8 cellular contexts compared by ENCODE assay signal in the genomic region with DNA sequence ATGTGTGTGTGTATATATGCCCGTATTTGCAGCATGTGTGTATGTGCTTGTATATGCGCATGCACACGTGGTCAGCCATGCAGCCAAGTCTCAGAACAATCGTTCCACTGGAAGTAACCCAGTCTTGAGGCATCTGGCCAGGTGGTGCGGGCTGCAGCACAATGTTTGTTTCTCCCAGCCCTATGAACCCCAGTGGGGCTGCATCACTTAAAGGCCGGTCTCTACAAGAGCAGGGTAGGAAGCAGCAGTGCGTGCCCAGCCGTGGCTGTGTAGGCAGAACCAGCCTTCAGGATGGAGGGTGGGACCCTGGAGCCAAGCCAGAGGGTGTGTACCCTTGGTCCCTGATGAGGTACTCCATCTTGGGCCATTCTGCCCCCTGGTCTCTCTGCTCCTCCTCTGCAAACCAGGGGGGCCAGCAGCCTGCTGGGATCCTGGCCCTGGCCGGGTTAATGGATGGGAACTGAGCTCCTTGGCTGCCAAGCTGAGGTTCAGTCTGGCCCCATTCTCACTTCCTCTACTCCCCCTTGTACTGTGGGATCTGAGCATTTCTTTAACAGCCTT. TPM values are rescaled to one million over a fixed set of nuclear protein-coding genes. Genes with fewer than 3 reads are reported as not detected.
DNase-seq lines count a peak whose midpoint lies in the region; ATAC-seq and TF ChIP-seq lines count a peak whose summit lies in the region.

No MANE protein-coding gene starts in this region.

- peak overlapping the region; percentile 35 for H3K4me3 Mint-ChIP-seq in activated CD4-positive, alpha-beta T cell treated with anti-CD3 and anti-CD28 coated beads, Interleukin-2, amount 10 ng/mL, durations not matched to agents 7 days and 5 days
- peak overlapping the region; percentile 56 for H3K4me3 Mint-ChIP-seq in memory B cell

- no peak for DNase-seq in activated CD4-positive, alpha-beta T cell treated with anti-CD3 and anti-CD28 coated beads, Interleukin-2, amount 10 ng/mL, durations not matched to agents 7 days and 5 days
- DNase-seq in activated CD4-positive, alpha-beta T cell treated with anti-CD3 and anti-CD28 coated beads, Interleukin-2, amount 50 U/mL, for 4 hours, result no peak
- DNase-seq in adipocyte (ENCODE audit: low read depth), result no peak
- no peak for DNase-seq in memory B cell (ENCODE audit: low spot score in 2 of 2)
- DNase-seq in uterus, result peak; percentile 29 to 50
- DNase-seq in NCI-H2196 treated with DMSO at 0.1 percent for 48 hours (lab: John Stamatoyannopoulos, UW; ENCODE audit: unreplicated experiment), result no peak

- H3K27me3 Mint-ChIP-seq in activated CD4-positive, alpha-beta T cell treated with anti-CD3 and anti-CD28 coated beads, Interleukin-2, amount 10 ng/mL, durations not matched to agents 7 days and 5 days, result no peaks in the 10 kb centered on the region
- no peaks in the 10 kb centered on the region for H3K27me3 Mint-ChIP-seq in memory B cell

- peaks cover 48% of the 10 kb centered on the region for H3K36me3 Mint-ChIP-seq in activated CD4-positive, alpha-beta T cell treated with anti-CD3 and anti-CD28 coated beads, Interleukin-2, amount 10 ng/mL, durations not matched to agents 7 days and 5 days (ENCODE audit: low read depth)
- H3K36me3 Mint-ChIP-seq in memory B cell, result no peaks in the 10 kb centered on the region

- ATAC-seq in HG03175 (IDR thresholded peaks at IDR 0.05; ENCODE audit: unreplicated experiment) (peak; percentile 71), memory B cell (ENCODE audit: low read depth) (peak; percentile 64), GM21526 (IDR thresholded peaks at IDR 0.05; ENCODE audit: low FRiP score, unreplicated experiment) (no peak)

- H3K4me3 ChIP-seq in adipocyte (ENCODE audit: low read length) (peak overlapping the region; percentile 7), uterus (no peak overlapping the region)

- H3K4me1 ChIP-seq in adipocyte (ENCODE audit: control insufficient read depth, insufficient read depth, low read length), result peaks cover 52% of the 10 kb centered on the region
- H3K4me1 ChIP-seq in uterus, result peaks cover 12 to 30% of the 10 kb centered on the region in 2 donors

- H3K27ac Mint-ChIP-seq in activated CD4-positive, alpha-beta T cell treated with anti-CD3 and anti-CD28 coated beads, Interleukin-2, amount 10 ng/mL, durations not matched to agents 7 days and 5 days, result peak overlapping the region; percentile 80
- H3K27ac Mint-ChIP-seq in memory B cell, result peak overlapping the region; percentile 74

- peak overlapping the region; percentile 86 to 87 for H3K27ac ChIP-seq in uterus

- TF ChIP-seq CTCF in uterus (IDR thresholded peaks at IDR 0.05), result no peak

- CTCF ChIA-PET in activated CD4-positive, alpha-beta T cell treated with anti-CD3 and anti-CD28 coated beads, Interleukin-2, amount 10 ng/mL, durations not matched to agents 7 days and 5 days (lab: Charles Lee), result interaction anchor here (0.6 to 1.9 kb wide), 5 partner anchors 9 to 1820 kb away, joined by 3 to 6 read pairs (median 3); no protein-coding TSS in a partner anchor

- no peak for TF ChIP-seq POLR2A in uterus (IDR thresholded peaks at IDR 0.05)

- intact Hi-C loops in uterus (cut with DNase I; ENCODE audit: low total_unique reads), result loop anchor here (10.0 kb wide), 1 partner anchor 96 kb away; no protein-coding TSS in a partner anchor

- H3K36me3 ChIP-seq in adipocyte (ENCODE audit: control insufficient read depth, insufficient read depth, low read length, severe bottlenecking), result no peaks in the 10 kb centered on the region
- no peaks in the 10 kb centered on the region for H3K36me3 ChIP-seq in uterus

- no peaks in the 10 kb centered on the region for H3K9me3 Mint-ChIP-seq in activated CD4-positive, alpha-beta T cell treated with anti-CD3 and anti-CD28 coated beads, Interleukin-2, amount 10 ng/mL, durations not matched to agents 7 days and 5 days
- H3K9me3 Mint-ChIP-seq in memory B cell, result no peaks in the 10 kb centered on the region

- POLR2A ChIA-PET in activated CD4-positive, alpha-beta T cell treated with anti-CD3 and anti-CD28 coated beads, Interleukin-2, amount 10 ng/mL, durations not matched to agents 7 days and 5 days (lab: Charles Lee), result interaction anchor here (1.2 kb wide), 1 partner anchor 96 kb away, joined by 3 read pairs; no protein-coding TSS in a partner anchor

- H3K27me3 ChIP-seq in adipocyte (replicated peaks; ENCODE audit: control insufficient read depth, insufficient read depth, low read length) (no peaks in the 10 kb centered on the region), uterus (no peaks in the 10 kb centered on the region)

- H3K9ac ChIP-seq in adipocyte (ENCODE audit: low read length), result no peak overlapping the region

- peaks cover 97% of the 10 kb centered on the region for H3K4me1 Mint-ChIP-seq in activated CD4-positive, alpha-beta T cell treated with anti-CD3 and anti-CD28 coated beads, Interleukin-2, amount 10 ng/mL, durations not matched to agents 7 days and 5 days
- peaks cover 67% of the 10 kb centered on the region for H3K4me1 Mint-ChIP-seq in memory B cell

- no peaks in the 10 kb centered on the region for H3K9me3 ChIP-seq in adipocyte (ENCODE audit: control insufficient read depth, low read length)
- H3K9me3 ChIP-seq in uterus, result no peaks in the 10 kb centered on the region

RNA-seq across cellular contexts. Expression of gene KLF13, which starts 11.8 kb away (rescaled TPM):
- 100 to 1,000 TPM; 235 to 264 TPM for total RNA-seq in activated CD4-positive, alpha-beta T cell treated with anti-CD3 and anti-CD28 coated beads, Interleukin-2, amount 10 ng/mL, durations not matched to agents 7 days and 5 days
- total RNA-seq in uterus, result 10 to 100 TPM; 20.2 to 58.8 (median 25.7) TPM

Comparison
In these comparisons a context has a peak if more than half of its experiments do, and no peak if none do; other contexts are left out.
1. DNase-seq: peak in uterus (2 of 2); none in activated CD4-positive, alpha-beta T cell treated with anti-CD3 and anti-CD28 coated beads, Interleukin-2, amount 10 ng/mL, durations not matched to agents 7 days and 5 days (single experiment), activated CD4-positive, alpha-beta T cell treated with anti-CD3 and anti-CD28 coated beads, Interleukin-2, amount 50 U/mL, for 4 hours (0 of 2), adipocyte (single experiment), memory B cell (0 of 2) and NCI-H2196 treated with DMSO at 0.1 percent for 48 hours (single experiment).